Comparison of ENCODE assay signal across 1 cellular context in genomic region chr7:106858618-106859532, GRCh38.
TF ChIP-seq lines count a peak whose summit lies in the region.

No MANE protein-coding gene starts in this region.

TF ChIP-seq in K562, 482 proteins besides CTCF, POLR2A, EP300 and RAD21 (continued from another document and continues in another):
- TF ChIP-seq PREB (CRISPR knock-in tag; IDR thresholded peaks at IDR 0.05) (peak; percentile 95; the same call in 1 of the 2 replicates), HNRNPL (IDR thresholded peaks at IDR 0.05; ENCODE audit: low read depth, low read length) (0 out of 2 replicates have a peak, but pooled peaks have one; percentile 61), ETV6 (IDR thresholded peaks at IDR 0.05; ENCODE audit: borderline replicate concordance in 1 of 2, low read depth in 2 of 2, low read length in 1 of 2) (peak in 1 of 2 experiments; percentile 70; a peak in 1 of 4 replicates), ETV6 (CRISPR knock-in tag; IDR thresholded peaks at IDR 0.05; ENCODE audit: borderline replicate concordance) (no peak), FOXM1 (IDR thresholded peaks at IDR 0.05; ENCODE audit: low read depth) (no peak), FOXM1 (CRISPR knock-in tag; IDR thresholded peaks at IDR 0.05; ENCODE audit: low read depth) (no peak), TOE1 (IDR thresholded peaks at IDR 0.05; ENCODE audit: borderline replicate concordance) (no peak), TOE1 (CRISPR knock-in tag; IDR thresholded peaks at IDR 0.05; ENCODE audit: borderline replicate concordance, low read depth) (0 out of 2 replicates have a peak, but pooled peaks have one; percentile 64), SMAD4 (CRISPR knock-in tag; conservative IDR thresholded peaks at IDR 0.05) (peak; percentile 63; the same call in 1 of the 2 replicates), CBFA2T3 (IDR thresholded peaks at IDR 0.05) (peak; percentile 37), TRIM28 (IDR thresholded peaks at IDR 0.05) (peak; percentile 43; the same call in 1 of the 2 replicates), KLF1 (tag; IDR thresholded peaks at IDR 0.05) (0 out of 2 replicates have a peak, but pooled peaks have one; percentile 40), DACH1 (IDR thresholded peaks at IDR 0.05; ENCODE audit: partially characterized antibody) (no peak), CTBP1 (IDR thresholded peaks at IDR 0.05; ENCODE audit: borderline replicate concordance) (peak; percentile 69), ESRRA (IDR thresholded peaks at IDR 0.05; ENCODE audit: borderline replicate concordance, low read depth) (peak; percentile 61; the same call in 1 of the 2 replicates), NCOR1 (IDR thresholded peaks at IDR 0.05) (peak; percentile 75), STAT5B (CRISPR knock-in tag; IDR thresholded peaks at IDR 0.05) (no peak), NEUROD1 (IDR thresholded peaks at IDR 0.05; ENCODE audit: borderline replicate concordance, low read depth, low read length, partially characterized antibody) (peak; percentile 35), RCOR1 (IDR thresholded peaks at IDR 0.05; ENCODE audit: borderline replicate concordance in 1 of 2, low read depth in 2 of 2, low read length in 2 of 2) (peak in 1 of 2 experiments; percentile 84; a peak in 2 of 4 replicates), BCLAF1 (IDR thresholded peaks at IDR 0.05; ENCODE audit: borderline replicate concordance in 1 of 2, control insufficient read depth in 1 of 2, low read depth in 2 of 2, low read length in 1 of 2) (0 out of 4 replicates have a peak, but pooled peaks of 1 of the 2 experiments have one; percentile 48), TEAD4 (IDR thresholded peaks at IDR 0.05; ENCODE audit: low read length) (peak; percentile 6; the same call in 1 of the 2 replicates), TEAD4 (CRISPR knock-in tag; IDR thresholded peaks at IDR 0.05; ENCODE audit: borderline replicate concordance) (no peak), ZKSCAN8 (CRISPR knock-in tag; IDR thresholded peaks at IDR 0.05) (no peak), NR2C1 (IDR thresholded peaks at IDR 0.05) (peak; percentile 66), NR2C1 (tag; IDR thresholded peaks at IDR 0.05) (peak; percentile 71), PTRF (tag; IDR thresholded peaks at IDR 0.05) (0 out of 2 replicates have a peak, but pooled peaks have one; percentile 28), MCM7 (IDR thresholded peaks at IDR 0.05) (no peak), ZNF785 (CRISPR knock-in tag; IDR thresholded peaks at IDR 0.05) (no peak), ZNF23 (CRISPR knock-in tag; IDR thresholded peaks at IDR 0.05) (no peak), E2F5 (CRISPR knock-in tag; IDR thresholded peaks at IDR 0.05) (0 out of 2 replicates have a peak, but pooled peaks have one; percentile 51), NR4A1 (CRISPR knock-in tag; IDR thresholded peaks at IDR 0.05) (no peak), NR4A1 (tag; IDR thresholded peaks at IDR 0.05) (0 out of 2 replicates have a peak, but pooled peaks have one; percentile 15), ZNF41 (CRISPR knock-in tag; conservative IDR thresholded peaks at IDR 0.05) (0 out of 2 replicates have a peak, but pooled peaks have one; percentile 27), ZNF584 (CRISPR knock-in tag; IDR thresholded peaks at IDR 0.05; ENCODE audit: low read depth) (peak; percentile 47; the same call in 1 of the 2 replicates), DPF2 (IDR thresholded peaks at IDR 0.05) (peak; percentile 65), KAT7 (CRISPR knock-in tag; IDR thresholded peaks at IDR 0.05; ENCODE audit: borderline replicate concordance) (0 out of 2 replicates have a peak, but pooled peaks have one; percentile 36), NCOA2 (IDR thresholded peaks at IDR 0.05; ENCODE audit: partially characterized antibody in 2 of 2) (peak in 1 of 2 experiments; percentile 56), ARID1B (IDR thresholded peaks at IDR 0.05) (peak; percentile 54; the same call in 1 of the 2 replicates)
- TF ChIP-seq, protein P1, sequence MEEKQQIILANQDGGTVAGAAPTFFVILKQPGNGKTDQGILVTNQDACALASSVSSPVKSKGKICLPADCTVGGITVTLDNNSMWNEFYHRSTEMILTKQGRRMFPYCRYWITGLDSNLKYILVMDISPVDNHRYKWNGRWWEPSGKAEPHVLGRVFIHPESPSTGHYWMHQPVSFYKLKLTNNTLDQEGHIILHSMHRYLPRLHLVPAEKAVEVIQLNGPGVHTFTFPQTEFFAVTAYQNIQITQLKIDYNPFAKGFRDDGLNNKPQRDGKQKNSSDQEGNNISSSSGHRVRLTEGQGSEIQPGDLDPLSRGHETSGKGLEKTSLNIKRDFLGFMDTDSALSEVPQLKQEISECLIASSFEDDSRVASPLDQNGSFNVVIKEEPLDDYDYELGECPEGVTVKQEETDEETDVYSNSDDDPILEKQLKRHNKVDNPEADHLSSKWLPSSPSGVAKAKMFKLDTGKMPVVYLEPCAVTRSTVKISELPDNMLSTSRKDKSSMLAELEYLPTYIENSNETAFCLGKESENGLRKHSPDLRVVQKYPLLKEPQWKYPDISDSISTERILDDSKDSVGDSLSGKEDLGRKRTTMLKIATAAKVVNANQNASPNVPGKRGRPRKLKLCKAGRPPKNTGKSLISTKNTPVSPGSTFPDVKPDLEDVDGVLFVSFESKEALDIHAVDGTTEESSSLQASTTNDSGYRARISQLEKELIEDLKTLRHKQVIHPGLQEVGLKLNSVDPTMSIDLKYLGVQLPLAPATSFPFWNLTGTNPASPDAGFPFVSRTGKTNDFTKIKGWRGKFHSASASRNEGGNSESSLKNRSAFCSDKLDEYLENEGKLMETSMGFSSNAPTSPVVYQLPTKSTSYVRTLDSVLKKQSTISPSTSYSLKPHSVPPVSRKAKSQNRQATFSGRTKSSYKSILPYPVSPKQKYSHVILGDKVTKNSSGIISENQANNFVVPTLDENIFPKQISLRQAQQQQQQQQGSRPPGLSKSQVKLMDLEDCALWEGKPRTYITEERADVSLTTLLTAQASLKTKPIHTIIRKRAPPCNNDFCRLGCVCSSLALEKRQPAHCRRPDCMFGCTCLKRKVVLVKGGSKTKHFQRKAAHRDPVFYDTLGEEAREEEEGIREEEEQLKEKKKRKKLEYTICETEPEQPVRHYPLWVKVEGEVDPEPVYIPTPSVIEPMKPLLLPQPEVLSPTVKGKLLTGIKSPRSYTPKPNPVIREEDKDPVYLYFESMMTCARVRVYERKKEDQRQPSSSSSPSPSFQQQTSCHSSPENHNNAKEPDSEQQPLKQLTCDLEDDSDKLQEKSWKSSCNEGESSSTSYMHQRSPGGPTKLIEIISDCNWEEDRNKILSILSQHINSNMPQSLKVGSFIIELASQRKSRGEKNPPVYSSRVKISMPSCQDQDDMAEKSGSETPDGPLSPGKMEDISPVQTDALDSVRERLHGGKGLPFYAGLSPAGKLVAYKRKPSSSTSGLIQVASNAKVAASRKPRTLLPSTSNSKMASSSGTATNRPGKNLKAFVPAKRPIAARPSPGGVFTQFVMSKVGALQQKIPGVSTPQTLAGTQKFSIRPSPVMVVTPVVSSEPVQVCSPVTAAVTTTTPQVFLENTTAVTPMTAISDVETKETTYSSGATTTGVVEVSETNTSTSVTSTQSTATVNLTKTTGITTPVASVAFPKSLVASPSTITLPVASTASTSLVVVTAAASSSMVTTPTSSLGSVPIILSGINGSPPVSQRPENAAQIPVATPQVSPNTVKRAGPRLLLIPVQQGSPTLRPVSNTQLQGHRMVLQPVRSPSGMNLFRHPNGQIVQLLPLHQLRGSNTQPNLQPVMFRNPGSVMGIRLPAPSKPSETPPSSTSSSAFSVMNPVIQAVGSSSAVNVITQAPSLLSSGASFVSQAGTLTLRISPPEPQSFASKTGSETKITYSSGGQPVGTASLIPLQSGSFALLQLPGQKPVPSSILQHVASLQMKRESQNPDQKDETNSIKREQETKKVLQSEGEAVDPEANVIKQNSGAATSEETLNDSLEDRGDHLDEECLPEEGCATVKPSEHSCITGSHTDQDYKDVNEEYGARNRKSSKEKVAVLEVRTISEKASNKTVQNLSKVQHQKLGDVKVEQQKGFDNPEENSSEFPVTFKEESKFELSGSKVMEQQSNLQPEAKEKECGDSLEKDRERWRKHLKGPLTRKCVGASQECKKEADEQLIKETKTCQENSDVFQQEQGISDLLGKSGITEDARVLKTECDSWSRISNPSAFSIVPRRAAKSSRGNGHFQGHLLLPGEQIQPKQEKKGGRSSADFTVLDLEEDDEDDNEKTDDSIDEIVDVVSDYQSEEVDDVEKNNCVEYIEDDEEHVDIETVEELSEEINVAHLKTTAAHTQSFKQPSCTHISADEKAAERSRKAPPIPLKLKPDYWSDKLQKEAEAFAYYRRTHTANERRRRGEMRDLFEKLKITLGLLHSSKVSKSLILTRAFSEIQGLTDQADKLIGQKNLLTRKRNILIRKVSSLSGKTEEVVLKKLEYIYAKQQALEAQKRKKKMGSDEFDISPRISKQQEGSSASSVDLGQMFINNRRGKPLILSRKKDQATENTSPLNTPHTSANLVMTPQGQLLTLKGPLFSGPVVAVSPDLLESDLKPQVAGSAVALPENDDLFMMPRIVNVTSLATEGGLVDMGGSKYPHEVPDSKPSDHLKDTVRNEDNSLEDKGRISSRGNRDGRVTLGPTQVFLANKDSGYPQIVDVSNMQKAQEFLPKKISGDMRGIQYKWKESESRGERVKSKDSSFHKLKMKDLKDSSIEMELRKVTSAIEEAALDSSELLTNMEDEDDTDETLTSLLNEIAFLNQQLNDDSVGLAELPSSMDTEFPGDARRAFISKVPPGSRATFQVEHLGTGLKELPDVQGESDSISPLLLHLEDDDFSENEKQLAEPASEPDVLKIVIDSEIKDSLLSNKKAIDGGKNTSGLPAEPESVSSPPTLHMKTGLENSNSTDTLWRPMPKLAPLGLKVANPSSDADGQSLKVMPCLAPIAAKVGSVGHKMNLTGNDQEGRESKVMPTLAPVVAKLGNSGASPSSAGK (IDR thresholded peaks at IDR 0.05): no peak
- TF ChIP-seq, protein P2, sequence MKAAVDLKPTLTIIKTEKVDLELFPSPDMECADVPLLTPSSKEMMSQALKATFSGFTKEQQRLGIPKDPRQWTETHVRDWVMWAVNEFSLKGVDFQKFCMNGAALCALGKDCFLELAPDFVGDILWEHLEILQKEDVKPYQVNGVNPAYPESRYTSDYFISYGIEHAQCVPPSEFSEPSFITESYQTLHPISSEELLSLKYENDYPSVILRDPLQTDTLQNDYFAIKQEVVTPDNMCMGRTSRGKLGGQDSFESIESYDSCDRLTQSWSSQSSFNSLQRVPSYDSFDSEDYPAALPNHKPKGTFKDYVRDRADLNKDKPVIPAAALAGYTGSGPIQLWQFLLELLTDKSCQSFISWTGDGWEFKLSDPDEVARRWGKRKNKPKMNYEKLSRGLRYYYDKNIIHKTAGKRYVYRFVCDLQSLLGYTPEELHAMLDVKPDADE (conservative IDR thresholded peaks at IDR 0.05; ENCODE audit: control insufficient read depth, low read depth, low read length): 0 out of 2 replicates have a peak, but pooled peaks have one; percentile 49
- TF ChIP-seq, protein P3, sequence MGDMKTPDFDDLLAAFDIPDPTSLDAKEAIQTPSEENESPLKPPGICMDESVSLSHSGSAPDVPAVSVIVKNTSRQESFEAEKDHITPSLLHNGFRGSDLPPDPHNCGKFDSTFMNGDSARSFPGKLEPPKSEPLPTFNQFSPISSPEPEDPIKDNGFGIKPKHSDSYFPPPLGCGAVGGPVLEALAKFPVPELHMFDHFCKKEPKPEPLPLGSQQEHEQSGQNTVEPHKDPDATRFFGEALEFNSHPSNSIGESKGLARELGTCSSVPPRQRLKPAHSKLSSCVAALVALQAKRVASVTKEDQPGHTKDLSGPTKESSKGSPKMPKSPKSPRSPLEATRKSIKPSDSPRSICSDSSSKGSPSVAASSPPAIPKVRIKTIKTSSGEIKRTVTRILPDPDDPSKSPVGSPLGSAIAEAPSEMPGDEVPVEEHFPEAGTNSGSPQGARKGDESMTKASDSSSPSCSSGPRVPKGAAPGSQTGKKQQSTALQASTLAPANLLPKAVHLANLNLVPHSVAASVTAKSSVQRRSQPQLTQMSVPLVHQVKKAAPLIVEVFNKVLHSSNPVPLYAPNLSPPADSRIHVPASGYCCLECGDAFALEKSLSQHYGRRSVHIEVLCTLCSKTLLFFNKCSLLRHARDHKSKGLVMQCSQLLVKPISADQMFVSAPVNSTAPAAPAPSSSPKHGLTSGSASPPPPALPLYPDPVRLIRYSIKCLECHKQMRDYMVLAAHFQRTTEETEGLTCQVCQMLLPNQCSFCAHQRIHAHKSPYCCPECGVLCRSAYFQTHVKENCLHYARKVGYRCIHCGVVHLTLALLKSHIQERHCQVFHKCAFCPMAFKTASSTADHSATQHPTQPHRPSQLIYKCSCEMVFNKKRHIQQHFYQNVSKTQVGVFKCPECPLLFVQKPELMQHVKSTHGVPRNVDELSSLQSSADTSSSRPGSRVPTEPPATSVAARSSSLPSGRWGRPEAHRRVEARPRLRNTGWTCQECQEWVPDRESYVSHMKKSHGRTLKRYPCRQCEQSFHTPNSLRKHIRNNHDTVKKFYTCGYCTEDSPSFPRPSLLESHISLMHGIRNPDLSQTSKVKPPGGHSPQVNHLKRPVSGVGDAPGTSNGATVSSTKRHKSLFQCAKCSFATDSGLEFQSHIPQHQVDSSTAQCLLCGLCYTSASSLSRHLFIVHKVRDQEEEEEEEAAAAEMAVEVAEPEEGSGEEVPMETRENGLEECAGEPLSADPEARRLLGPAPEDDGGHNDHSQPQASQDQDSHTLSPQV (IDR thresholded peaks at IDR 0.05): peak; percentile 71
